ENCODE assay signal across 1 cellular context in genomic region chr5:137561572-137561971, GRCh38.
TF ChIP-seq lines count a peak whose summit lies in the region.

No MANE protein-coding gene starts in this region.

TF ChIP-seq in HepG2, 621 proteins besides CTCF, POLR2A, EP300 and RAD21 (continued from another document):
- TF ChIP-seq, protein P1, sequence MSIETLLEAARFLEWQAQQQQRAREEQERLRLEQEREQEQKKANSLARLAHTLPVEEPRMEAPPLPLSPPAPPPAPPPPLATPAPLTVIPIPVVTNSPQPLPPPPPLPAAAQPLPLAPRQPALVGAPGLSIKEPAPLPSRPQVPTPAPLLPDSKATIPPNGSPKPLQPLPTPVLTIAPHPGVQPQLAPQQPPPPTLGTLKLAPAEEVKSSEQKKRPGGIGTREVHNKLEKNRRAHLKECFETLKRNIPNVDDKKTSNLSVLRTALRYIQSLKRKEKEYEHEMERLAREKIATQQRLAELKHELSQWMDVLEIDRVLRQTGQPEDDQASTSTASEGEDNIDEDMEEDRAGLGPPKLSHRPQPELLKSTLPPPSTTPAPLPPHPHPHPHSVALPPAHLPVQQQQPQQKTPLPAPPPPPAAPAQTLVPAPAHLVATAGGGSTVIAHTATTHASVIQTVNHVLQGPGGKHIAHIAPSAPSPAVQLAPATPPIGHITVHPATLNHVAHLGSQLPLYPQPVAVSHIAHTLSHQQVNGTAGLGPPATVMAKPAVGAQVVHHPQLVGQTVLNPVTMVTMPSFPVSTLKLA (IDR thresholded peaks at IDR 0.05): 0 out of 2 replicates have a peak, but pooled peaks have one; percentile 8
